In genomic region chr9:70197384-70198039, GRCh38 we compare ENCODE assay signal across 30 cellular contexts.
"Had no signal": no experiment of that assay in that cellular context is flagged by ENCODE, and none has a peak within 500 bp of the region (broad histone marks: within the 10 kb centered on the region; RNA-seq: fewer than 3 reads in every experiment).

No MANE protein-coding gene starts in this region.

- ATAC-seq: gastroesophageal sphincter; left colon; lower lobe of right lung; natural killer cell; sciatic nerve; stimulated activated naive CD8-positive, alpha-beta T cell treated with anti-CD3 and anti-CD28 coated beads, Interleukin-15, amount 100 ng/mL, for 72 hours had no signal

- H3K36me3 Mint-ChIP-seq: natural killer cell had no signal

- H3K27me3 ChIP-seq: colonic mucosa, esophagus muscularis mucosa, gastroesophageal sphincter, heart left ventricle, right atrium auricular region, suprapubic skin, vagina had no signal

- H3K27ac Mint-ChIP-seq: dendritic cell treated with granulocyte-macrophage colony-stimulating factor and Interleukin-4, amounts not matched to agents 40 ng/mL and 50 ng/mL, for 4 days; endodermal cell; natural killer cell; progenitor cell of endocrine pancreas; stimulated activated naive CD8-positive, alpha-beta T cell treated with anti-CD3 and anti-CD28 coated beads, Interleukin-15, amount 100 ng/mL, for 72 hours had no signal

- H3K9me3 ChIP-seq: colonic mucosa, esophagus muscularis mucosa, gastroesophageal sphincter, left ventricle myocardium inferior, lower lobe of right lung, right atrium auricular region, suprapubic skin, vagina had no signal

- FAIRE-seq: endothelial cell of umbilical vein, islet of Langerhans had no signal

- H3K27me3 Mint-ChIP-seq: dendritic cell treated with granulocyte-macrophage colony-stimulating factor and Interleukin-4, amounts not matched to agents 40 ng/mL and 50 ng/mL, for 4 days; progenitor cell of endocrine pancreas; stimulated activated naive CD8-positive, alpha-beta T cell treated with anti-CD3 and anti-CD28 coated beads, Interleukin-15, amount 100 ng/mL, for 72 hours had no signal

- H3K4me2 ChIP-seq: smooth muscle cell had no signal

- H3K4me3 ChIP-seq: colonic mucosa, esophagus muscularis mucosa, gastroesophageal sphincter, heart left ventricle, left ventricle myocardium inferior, lower lobe of right lung, right atrium auricular region, smooth muscle cell, suprapubic skin, vagina had no signal

- H3K27ac ChIP-seq: colonic mucosa, esophagus muscularis mucosa, gastroesophageal sphincter, heart left ventricle, lower lobe of right lung, parathyroid adenoma, right atrium auricular region, vagina had no signal

- H3K4me1 Mint-ChIP-seq: endodermal cell; natural killer cell; stimulated activated naive CD8-positive, alpha-beta T cell treated with anti-CD3 and anti-CD28 coated beads, Interleukin-15, amount 100 ng/mL, for 72 hours had no signal

- H3K4me3 Mint-ChIP-seq: dendritic cell treated with granulocyte-macrophage colony-stimulating factor and Interleukin-4, amounts not matched to agents 40 ng/mL and 50 ng/mL, for 4 days; endodermal cell; natural killer cell; stimulated activated naive CD8-positive, alpha-beta T cell treated with anti-CD3 and anti-CD28 coated beads, Interleukin-15, amount 100 ng/mL, for 72 hours had no signal

- DNase-seq: colonic mucosa; effector CD8-positive, alpha-beta T cell; endodermal cell; heart left ventricle; hippocampal formation; kidney glomerular epithelial cell; left colon; left ventricle myocardium inferior; lower lobe of right lung; natural killer cell; occipital lobe; stimulated activated CD4-positive, alpha-beta T cell treated with anti-CD3 and anti-CD28 coated beads, Interleukin-12 subunit alpha, Interleukin-12 subunit beta, amount 100 ng/mL, for 4 hours; stimulated activated CD4-positive, alpha-beta T cell treated with anti-CD3 and anti-CD28 coated beads, Interleukin-1b, Interleukin-23, amount 100 ng/mL, for 48 hours; stimulated activated CD4-positive, alpha-beta T cell treated with anti-CD3 and anti-CD28 coated beads, Interleukin-4, amount 100 ng/mL, for 1 hour; stimulated activated CD8-positive, alpha-beta memory T cell treated with anti-CD3 and anti-CD28 coated beads, Interleukin-4, amount 100 ng/mL, for 48 hours; stimulated activated naive CD4-positive, alpha-beta T cell; stimulated activated naive CD8-positive, alpha-beta T cell treated with anti-CD3 and anti-CD28 coated beads, Interleukin-15, amount 100 ng/mL, for 72 hours; trophoblast cell had no signal

- H3K36me3 ChIP-seq: colonic mucosa, right atrium auricular region, suprapubic skin, vagina had no signal

- H3K9ac ChIP-seq: parathyroid adenoma had no signal

- H2AFZ ChIP-seq: parathyroid adenoma had no signal

- H3K4me1 ChIP-seq: colonic mucosa, gastroesophageal sphincter, heart left ventricle, left ventricle myocardium inferior, lower lobe of right lung, parathyroid adenoma, right atrium auricular region, suprapubic skin, vagina had no signal
